ENCODE assay signal across 18 cellular contexts in genomic region chr5:147415663-147416062, GRCh38.
DNase-seq lines count a peak whose midpoint lies in the region; ATAC-seq, FAIRE-seq and TF ChIP-seq lines count a peak whose summit lies in the region.
"Had no signal": no experiment of that assay in that cellular context is flagged by ENCODE, and none has a peak within 500 bp of the region (broad histone marks: within the 10 kb centered on the region; RNA-seq: fewer than 3 reads in every experiment).

No MANE protein-coding gene starts in this region.

- H3K27me3 ChIP-seq in bronchial epithelial cell (ENCODE audit: control insufficient read depth, insufficient read depth, low read length) (no peaks in the 10 kb centered on the region), stomach (no peaks in the 10 kb centered on the region)

- H3K9me3 ChIP-seq in stomach = no peaks in the 10 kb centered on the region

- no peak for TF ChIP-seq EP300 in stomach (IDR thresholded peaks at IDR 0.05)

- no peak overlapping the region for H3K4me3 ChIP-seq in bronchial epithelial cell (ENCODE audit: low read depth, low read length)
- H3K4me3 ChIP-seq in stomach = no peak overlapping the region
- no peak overlapping the region for H3K4me3 ChIP-seq in foreskin fibroblast (ENCODE audit: low read depth in 1 of 2, low read length in 2 of 2)

- TF ChIP-seq POLR2A in stomach (IDR thresholded peaks at IDR 0.05) = no peak

- DNase-seq in HT1080 (ENCODE audit: low read depth) = peak; percentile 23
- peak; percentile 75 for DNase-seq in bronchial epithelial cell (ENCODE audit: low read depth)
- DNase-seq in islet precursor cell = peak; percentile 67
- no peak for DNase-seq in stomach
- DNase-seq in GDM1 (lab: John Stamatoyannopoulos, UW) = no peak
- no peak for DNase-seq in foreskin fibroblast
- no peak for DNase-seq in KG1 (lab: John Stamatoyannopoulos, UW)
- DNase-seq: CD8-positive, alpha-beta memory T cell; DMS79 treated with DMSO at 0.1 percent for 48 hours; HFFc6; NCI-H1092; NCI-H146; NCI-H2081; NCI-H510A treated with DMSO at 0.1 percent for 48 hours had no signal

- no peak for TF ChIP-seq CTCF in bronchial epithelial cell (IDR thresholded peaks at IDR 0.05; ENCODE audit: insufficient read depth, low read length, severe bottlenecking)
- TF ChIP-seq CTCF in stomach (IDR thresholded peaks at IDR 0.05) = no peak
- TF ChIP-seq CTCF in foreskin fibroblast (IDR thresholded peaks at IDR 0.05; ENCODE audit: low read depth, low read length) = no peak

- WGBS in stomach, 5 donors = 73 to 92% (median 86%) methylated on average over 3 of the region's 3 CpGs

- H3K36me3 ChIP-seq in bronchial epithelial cell (ENCODE audit: control insufficient read depth, insufficient read depth, low read length) (no peaks in the 10 kb centered on the region), stomach (peaks cover 0 to 16% (median 0%) of the 10 kb centered on the region in 4 donors)

- peaks cover 9 to 38% (median 21%) of the 10 kb centered on the region in 4 donors for H3K4me1 ChIP-seq in stomach

- no peak for ATAC-seq in GM21786 (IDR thresholded peaks at IDR 0.05; ENCODE audit: unreplicated experiment)
- ATAC-seq: HepG2, Right ventricle myocardium inferior had no signal

- peak overlapping the region in 3 of 5 donors; percentile 59 to 76 (median 75) for H3K27ac ChIP-seq in stomach

- intact Hi-C loops in stomach (cut with DNase I; ENCODE audit: low total_unique reads) = no loop called here

- FAIRE-seq in bronchial epithelial cell (lab: Jason Lieb, UNC) = peak; percentile 84
- FAIRE-seq: D721Med, HepG2 had no signal

Comparison
In these comparisons a context has a peak if more than half of its experiments do, and no peak if none do; other contexts are left out.
1. DNase-seq: peak in HT1080 (single experiment), bronchial epithelial cell (single experiment) and islet precursor cell (single experiment); none in stomach (single experiment), GDM1 (single experiment), foreskin fibroblast (0 of 2) and KG1 (single experiment).